In the genomic region with DNA sequence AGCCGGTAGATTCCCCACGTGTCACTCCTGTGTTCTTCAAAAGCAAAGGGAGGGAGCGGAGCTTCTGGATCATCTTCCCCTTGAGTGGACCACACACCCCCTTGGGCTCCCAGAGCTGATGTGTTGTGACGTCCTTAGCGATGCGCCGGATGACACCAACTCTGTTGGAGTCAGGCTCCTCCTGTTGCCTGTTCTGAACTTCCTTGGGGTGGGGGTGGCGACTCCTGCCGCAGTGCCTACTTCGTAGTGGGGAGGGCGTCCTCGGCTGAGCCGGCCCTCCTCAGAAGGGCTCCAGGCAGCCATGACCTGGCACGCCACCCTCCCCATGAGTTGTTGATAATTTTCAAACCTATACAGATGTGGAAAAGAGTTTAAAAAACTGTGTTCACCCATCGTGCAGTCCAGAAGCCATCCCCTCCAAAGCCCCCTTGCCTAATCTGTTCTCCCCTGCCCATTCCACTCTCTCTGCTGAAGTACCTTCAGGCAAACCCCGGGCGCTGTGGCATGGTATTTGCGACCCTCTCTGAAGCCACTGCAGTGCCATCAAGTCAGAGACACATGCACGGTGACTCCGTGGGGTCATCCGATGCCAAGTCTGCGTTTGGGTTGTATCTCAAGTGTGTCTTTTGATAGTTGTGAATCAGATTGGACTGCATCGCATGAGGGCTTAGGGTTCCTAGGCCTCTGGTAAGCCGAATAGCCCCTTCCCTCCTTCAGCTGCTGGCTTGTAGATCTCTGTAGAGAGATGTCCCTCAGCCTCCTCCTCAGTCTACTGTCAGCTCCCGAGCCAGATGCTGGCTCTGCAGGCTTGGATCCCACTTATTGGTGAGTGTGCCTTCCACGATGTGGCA, we compare ENCODE assay signal across 1 cellular context.
TF ChIP-seq lines count a peak whose summit lies in the region.

No MANE protein-coding gene starts in this region.

TF ChIP-seq in SK-N-SH treated with all-trans-retinoic acid at 6 μM for 48 hours, 23 proteins besides CTCF, POLR2A, EP300 and RAD21:
- TF ChIP-seq ARNTL (CRISPR knock-in tag; IDR thresholded peaks at IDR 0.05; ENCODE audit: borderline replicate concordance, low read depth) (no peak), ZNF70 (CRISPR knock-in tag; IDR thresholded peaks at IDR 0.05) (no peak), PPARA (CRISPR knock-in tag; IDR thresholded peaks at IDR 0.05; ENCODE audit: borderline replicate concordance) (no peak), ZFP3 (CRISPR knock-in tag; IDR thresholded peaks at IDR 0.05) (no peak), OSR1 (CRISPR knock-in tag; IDR thresholded peaks at IDR 0.05) (no peak), ZC3H10 (CRISPR knock-in tag; IDR thresholded peaks at IDR 0.05) (no peak), TCF4 (CRISPR knock-in tag; IDR thresholded peaks at IDR 0.05; ENCODE audit: borderline replicate concordance) (no peak), ESRRG (CRISPR knock-in tag; IDR thresholded peaks at IDR 0.05) (no peak), ZFP30 (CRISPR knock-in tag; IDR thresholded peaks at IDR 0.05) (no peak), ZNF8 (CRISPR knock-in tag; IDR thresholded peaks at IDR 0.05) (no peak)
- TF ChIP-seq, protein P1, sequence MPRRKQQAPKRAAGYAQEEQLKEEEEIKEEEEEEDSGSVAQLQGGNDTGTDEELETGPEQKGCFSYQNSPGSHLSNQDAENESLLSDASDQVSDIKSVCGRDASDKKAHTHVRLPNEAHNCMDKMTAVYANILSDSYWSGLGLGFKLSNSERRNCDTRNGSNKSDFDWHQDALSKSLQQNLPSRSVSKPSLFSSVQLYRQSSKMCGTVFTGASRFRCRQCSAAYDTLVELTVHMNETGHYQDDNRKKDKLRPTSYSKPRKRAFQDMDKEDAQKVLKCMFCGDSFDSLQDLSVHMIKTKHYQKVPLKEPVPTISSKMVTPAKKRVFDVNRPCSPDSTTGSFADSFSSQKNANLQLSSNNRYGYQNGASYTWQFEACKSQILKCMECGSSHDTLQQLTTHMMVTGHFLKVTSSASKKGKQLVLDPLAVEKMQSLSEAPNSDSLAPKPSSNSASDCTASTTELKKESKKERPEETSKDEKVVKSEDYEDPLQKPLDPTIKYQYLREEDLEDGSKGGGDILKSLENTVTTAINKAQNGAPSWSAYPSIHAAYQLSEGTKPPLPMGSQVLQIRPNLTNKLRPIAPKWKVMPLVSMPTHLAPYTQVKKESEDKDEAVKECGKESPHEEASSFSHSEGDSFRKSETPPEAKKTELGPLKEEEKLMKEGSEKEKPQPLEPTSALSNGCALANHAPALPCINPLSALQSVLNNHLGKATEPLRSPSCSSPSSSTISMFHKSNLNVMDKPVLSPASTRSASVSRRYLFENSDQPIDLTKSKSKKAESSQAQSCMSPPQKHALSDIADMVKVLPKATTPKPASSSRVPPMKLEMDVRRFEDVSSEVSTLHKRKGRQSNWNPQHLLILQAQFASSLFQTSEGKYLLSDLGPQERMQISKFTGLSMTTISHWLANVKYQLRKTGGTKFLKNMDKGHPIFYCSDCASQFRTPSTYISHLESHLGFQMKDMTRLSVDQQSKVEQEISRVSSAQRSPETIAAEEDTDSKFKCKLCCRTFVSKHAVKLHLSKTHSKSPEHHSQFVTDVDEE (CRISPR knock-in tag; IDR thresholded peaks at IDR 0.05), result no peak
- TF ChIP-seq, protein P2, sequence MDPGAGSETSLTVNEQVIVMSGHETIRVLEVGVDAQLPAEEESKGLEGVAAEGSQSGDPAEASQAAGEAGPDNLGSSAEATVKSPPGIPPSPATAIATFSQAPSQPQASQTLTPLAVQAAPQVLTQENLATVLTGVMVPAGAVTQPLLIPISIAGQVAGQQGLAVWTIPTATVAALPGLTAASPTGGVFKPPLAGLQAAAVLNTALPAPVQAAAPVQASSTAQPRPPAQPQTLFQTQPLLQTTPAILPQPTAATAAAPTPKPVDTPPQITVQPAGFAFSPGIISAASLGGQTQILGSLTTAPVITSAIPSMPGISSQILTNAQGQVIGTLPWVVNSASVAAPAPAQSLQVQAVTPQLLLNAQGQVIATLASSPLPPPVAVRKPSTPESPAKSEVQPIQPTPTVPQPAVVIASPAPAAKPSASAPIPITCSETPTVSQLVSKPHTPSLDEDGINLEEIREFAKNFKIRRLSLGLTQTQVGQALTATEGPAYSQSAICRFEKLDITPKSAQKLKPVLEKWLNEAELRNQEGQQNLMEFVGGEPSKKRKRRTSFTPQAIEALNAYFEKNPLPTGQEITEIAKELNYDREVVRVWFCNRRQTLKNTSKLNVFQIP (CRISPR knock-in tag; IDR thresholded peaks at IDR 0.05; ENCODE audit: borderline replicate concordance, low read depth), result no peak
- TF ChIP-seq, protein P3, sequence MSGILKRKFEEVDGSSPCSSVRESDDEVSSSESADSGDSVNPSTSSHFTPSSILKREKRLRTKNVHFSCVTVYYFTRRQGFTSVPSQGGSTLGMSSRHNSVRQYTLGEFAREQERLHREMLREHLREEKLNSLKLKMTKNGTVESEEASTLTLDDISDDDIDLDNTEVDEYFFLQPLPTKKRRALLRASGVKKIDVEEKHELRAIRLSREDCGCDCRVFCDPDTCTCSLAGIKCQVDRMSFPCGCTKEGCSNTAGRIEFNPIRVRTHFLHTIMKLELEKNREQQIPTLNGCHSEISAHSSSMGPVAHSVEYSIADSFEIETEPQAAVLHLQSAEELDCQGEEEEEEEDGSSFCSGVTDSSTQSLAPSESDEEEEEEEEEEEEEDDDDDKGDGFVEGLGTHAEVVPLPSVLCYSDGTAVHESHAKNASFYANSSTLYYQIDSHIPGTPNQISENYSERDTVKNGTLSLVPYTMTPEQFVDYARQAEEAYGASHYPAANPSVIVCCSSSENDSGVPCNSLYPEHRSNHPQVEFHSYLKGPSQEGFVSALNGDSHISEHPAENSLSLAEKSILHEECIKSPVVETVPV (CRISPR knock-in tag; IDR thresholded peaks at IDR 0.05), result no peak
- TF ChIP-seq, protein P4, sequence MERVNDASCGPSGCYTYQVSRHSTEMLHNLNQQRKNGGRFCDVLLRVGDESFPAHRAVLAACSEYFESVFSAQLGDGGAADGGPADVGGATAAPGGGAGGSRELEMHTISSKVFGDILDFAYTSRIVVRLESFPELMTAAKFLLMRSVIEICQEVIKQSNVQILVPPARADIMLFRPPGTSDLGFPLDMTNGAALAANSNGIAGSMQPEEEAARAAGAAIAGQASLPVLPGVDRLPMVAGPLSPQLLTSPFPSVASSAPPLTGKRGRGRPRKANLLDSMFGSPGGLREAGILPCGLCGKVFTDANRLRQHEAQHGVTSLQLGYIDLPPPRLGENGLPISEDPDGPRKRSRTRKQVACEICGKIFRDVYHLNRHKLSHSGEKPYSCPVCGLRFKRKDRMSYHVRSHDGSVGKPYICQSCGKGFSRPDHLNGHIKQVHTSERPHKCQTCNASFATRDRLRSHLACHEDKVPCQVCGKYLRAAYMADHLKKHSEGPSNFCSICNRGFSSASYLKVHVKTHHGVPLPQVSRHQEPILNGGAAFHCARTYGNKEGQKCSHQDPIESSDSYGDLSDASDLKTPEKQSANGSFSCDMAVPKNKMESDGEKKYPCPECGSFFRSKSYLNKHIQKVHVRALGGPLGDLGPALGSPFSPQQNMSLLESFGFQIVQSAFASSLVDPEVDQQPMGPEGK (CRISPR knock-in tag; IDR thresholded peaks at IDR 0.05; ENCODE audit: borderline replicate concordance), result no peak
